11 cellular contexts compared by ENCODE assay signal in the genomic region with DNA sequence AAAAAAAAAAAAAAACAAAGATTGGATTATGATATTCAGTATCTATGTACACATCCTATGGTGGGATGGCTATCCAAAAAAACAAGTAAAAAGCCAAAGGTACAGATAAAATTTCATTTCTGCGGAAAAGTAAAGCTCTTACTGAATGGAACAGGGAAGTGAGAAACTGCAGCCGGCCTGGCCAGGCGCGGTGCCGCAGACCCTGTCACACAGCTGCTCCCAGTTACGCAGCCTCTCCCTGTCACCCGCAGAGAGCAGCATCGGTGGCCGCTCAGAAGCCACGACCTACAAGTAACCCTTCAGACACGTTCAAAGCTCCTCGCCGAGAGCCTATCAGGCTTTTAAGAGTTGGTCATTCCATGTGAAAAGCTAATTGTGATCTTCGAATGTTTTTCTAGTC. TPM values are rescaled to one million over a fixed set of nuclear protein-coding genes. Genes with fewer than 3 reads are reported as not detected.
DNase-seq lines count a peak whose midpoint lies in the region; ATAC-seq and TF ChIP-seq lines count a peak whose summit lies in the region.
"Had no signal": no experiment of that assay in that cellular context is flagged by ENCODE, and none has a peak within 500 bp of the region (broad histone marks: within the 10 kb centered on the region; RNA-seq: fewer than 3 reads in every experiment).

No MANE protein-coding gene starts in this region.

- intact Hi-C loops in sciatic nerve (cut with DNase I), result no loop called here

- no peak overlapping the region for H2AFZ ChIP-seq in OCI-LY3 (ENCODE audit: low read depth, low read length)

- ATAC-seq in GM18868 (IDR thresholded peaks at IDR 0.05; ENCODE audit: unreplicated experiment) (peak; percentile 54), GM21717 (IDR thresholded peaks at IDR 0.05; ENCODE audit: unreplicated experiment) (peak; percentile 42), sciatic nerve (peak; percentile 43)

- TF ChIP-seq CTCF in OCI-LY3 (IDR thresholded peaks at IDR 0.05; ENCODE audit: low read depth, low read length), result no peak

- no peaks in the 10 kb centered on the region; the same call in 1 of the 2 replicates for H3K9me3 ChIP-seq in OCI-LY3 (ENCODE audit: insufficient read depth, low read length)

- peaks cover 30% of the 10 kb centered on the region for H3K4me1 ChIP-seq in OCI-LY3 (ENCODE audit: low read length)

- H4K20me1 ChIP-seq in OCI-LY3 (ENCODE audit: insufficient read depth, low read length), result no peaks in the 10 kb centered on the region

- DNase-seq in sciatic nerve (ENCODE audit: low spot score) (no peak), NCI-H2171 treated with DMSO at 0.1 percent for 48 hours (lab: John Stamatoyannopoulos, UW) (no peak), HuH-7 (ENCODE audit: low spot score) (no peak), EL (no peak)
- DNase-seq in stimulated activated CD4-positive, alpha-beta T cell treated with anti-CD3 and anti-CD28 coated beads, Interleukin-2, amount 100 ng/mL, for 24 hours, result no peak
- DNase-seq: activated CD8-positive, alpha-beta memory T cell treated with anti-CD3 and anti-CD28 coated beads, Interleukin-2, amount 50 U/mL, for 4 hours; amniotic stem cell; nucleus accumbens had no signal

- no peak overlapping the region for H3K4me3 ChIP-seq in OCI-LY3 (ENCODE audit: low read length)

- peak overlapping the region; percentile 52 for H3K27ac ChIP-seq in OCI-LY3 (ENCODE audit: low read length)

- H3K79me2 ChIP-seq in OCI-LY3 (ENCODE audit: low read length), result no peaks in the 10 kb centered on the region

- no peak overlapping the region for H3K9ac ChIP-seq in OCI-LY3 (ENCODE audit: low read length)

- no peaks in the 10 kb centered on the region for H3K27me3 ChIP-seq in OCI-LY3 (ENCODE audit: low read depth, low read length)

- H3K4me2 ChIP-seq in OCI-LY3 (ENCODE audit: low read length), result peak overlapping the region; percentile 12; the same call in 1 of the 2 replicates

- peaks cover 4% of the 10 kb centered on the region for H3K36me3 ChIP-seq in OCI-LY3 (replicated peaks; ENCODE audit: low read depth, low read length)

RNA-seq across cellular contexts. Expression of gene ANKLE2, which starts 10.9 kb away (rescaled TPM):
- total RNA-seq in sciatic nerve, result 55.9 TPM

RNA-seq across cellular contexts. Expression of gene GOLGA3, which starts 56.1 kb away (rescaled TPM):
- 60.6 TPM for total RNA-seq in sciatic nerve
